ENCODE assay signal across 8 cellular contexts in the genomic region with DNA sequence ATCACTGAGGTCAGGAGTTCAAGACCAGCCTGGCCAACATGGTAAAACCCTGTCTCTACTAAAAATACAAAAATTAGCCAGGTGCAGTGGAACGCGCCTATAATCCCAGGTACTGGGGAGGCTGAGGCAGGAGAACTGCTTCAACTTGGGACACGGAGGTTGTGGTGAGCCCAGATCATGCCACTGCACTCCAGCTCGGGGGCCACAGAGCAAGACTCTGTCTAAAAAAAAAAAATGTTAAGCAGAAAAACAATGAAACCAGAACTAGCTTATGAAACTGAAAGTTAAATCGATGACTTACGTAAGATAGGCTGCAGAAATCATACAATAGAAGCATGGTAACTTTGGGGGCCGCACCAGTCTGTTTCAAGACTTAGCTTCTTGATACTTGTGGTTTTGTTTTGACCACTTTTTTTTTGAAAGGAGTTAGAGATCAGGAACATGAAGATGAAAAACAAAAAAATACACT. TPM values are rescaled to one million over a fixed set of nuclear protein-coding genes. Genes with fewer than 3 reads are reported as not detected.
DNase-seq lines count a peak whose midpoint lies in the region; ATAC-seq and TF ChIP-seq lines count a peak whose summit lies in the region.

No MANE protein-coding gene starts in this region.

- H3K79me2 ChIP-seq in DOHH2 (ENCODE audit: control insufficient read depth, low read length) (no peaks in the 10 kb centered on the region), Karpas-422 (ENCODE audit: low read length) (no peaks in the 10 kb centered on the region)

- H3K4me1 ChIP-seq in DOHH2 (ENCODE audit: control insufficient read depth, low read length) (peaks cover 24% of the 10 kb centered on the region), Karpas-422 (ENCODE audit: low read length) (peaks cover 12% of the 10 kb centered on the region)

- H3K4me3 ChIP-seq in DOHH2 (ENCODE audit: low read length) (peak overlapping the region; percentile 43), Karpas-422 (ENCODE audit: low read length) (peak overlapping the region; percentile 20; the same call in 1 of the 2 replicates)

- H3K27me3 ChIP-seq in DOHH2 (ENCODE audit: control insufficient read depth, low read length), result no peaks in the 10 kb centered on the region
- H3K27me3 ChIP-seq in Karpas-422 (ENCODE audit: low read length), result no peaks in the 10 kb centered on the region

- H3K36me3 ChIP-seq in DOHH2 (ENCODE audit: control insufficient read depth, low read length), result no peaks in the 10 kb centered on the region
- no peaks in the 10 kb centered on the region for H3K36me3 ChIP-seq in Karpas-422 (ENCODE audit: insufficient read depth, low read length)

- peaks cover 7% of the 10 kb centered on the region; the same call in 1 of the 2 replicates for H3F3A ChIP-seq in DOHH2 (ENCODE audit: control insufficient read depth, insufficient read depth)

- H2AFZ ChIP-seq in Karpas-422 (ENCODE audit: low read length), result peak overlapping the region; percentile 92

- H3K27ac ChIP-seq in DOHH2 (ENCODE audit: low read depth, low read length), result peak overlapping the region; percentile 19; the same call in 1 of the 2 replicates
- no peak overlapping the region for H3K27ac ChIP-seq in Karpas-422 (ENCODE audit: low read length)

- no peak for TF ChIP-seq CTCF in DOHH2 (IDR thresholded peaks at IDR 0.05; ENCODE audit: low read depth, low read length, poor library complexity, severe bottlenecking)

- DNase-seq in Karpas-422, result peak; percentile 51
- peak; percentile 18 for DNase-seq in activated T-helper 1 cell treated with Interleukin-2 at 50 U/mL for 16 hours (ENCODE audit: low read depth)
- peak; percentile 58 for DNase-seq in pons (ENCODE audit: low spot score)
- DNase-seq in OCI-M2 (lab: John Stamatoyannopoulos, UW; ENCODE audit: unreplicated experiment), result no peak
- DNase-seq in AG20443 (ENCODE audit: low spot score), result no peak
- DNase-seq in DMS153 treated with DMSO at 0.1 percent for 48 hours (lab: John Stamatoyannopoulos, UW; ENCODE audit: unreplicated experiment), result no peak

- no peaks in the 10 kb centered on the region for H3K9me2 ChIP-seq in DOHH2 (replicated peaks; ENCODE audit: control insufficient read depth, low read length)
- peaks cover 2% of the 10 kb centered on the region for H3K9me2 ChIP-seq in Karpas-422 (replicated peaks; ENCODE audit: insufficient read depth, low read length)

- H4K20me1 ChIP-seq in DOHH2 (ENCODE audit: control insufficient read depth, insufficient read depth, low read depth, low read length) (no peaks in the 10 kb centered on the region), Karpas-422 (ENCODE audit: insufficient read depth, low read depth, low read length) (no peaks in the 10 kb centered on the region)

- ATAC-seq in GM21529 (IDR thresholded peaks at IDR 0.05; ENCODE audit: unreplicated experiment), result peak; percentile 93

- no peaks in the 10 kb centered on the region for H3K9me3 ChIP-seq in DOHH2 (ENCODE audit: control insufficient read depth, insufficient read depth, low read length)
- no peaks in the 10 kb centered on the region for H3K9me3 ChIP-seq in Karpas-422 (ENCODE audit: low read length)

- peak overlapping the region; percentile 50 for H3K4me2 ChIP-seq in DOHH2 (ENCODE audit: low read length)
- peak overlapping the region; percentile 54 for H3K4me2 ChIP-seq in Karpas-422 (ENCODE audit: low read depth, low read length, poor library complexity, severe bottlenecking)

- peak overlapping the region; percentile 32 for H3K9ac ChIP-seq in Karpas-422 (ENCODE audit: low read length)

RNA-seq across cellular contexts. Expression of gene GPR155, which starts 6.2 kb away (rescaled TPM):
- total RNA-seq in Karpas-422 (2014; rRNA removed; shearing (Covaris generic); ENCODE audit: low replicate concordance), result 0.69 and 1.0 TPM in 2 replicates

Comparison
In these comparisons a context has a peak if more than half of its experiments do, and no peak if none do; other contexts are left out.
1. DNase-seq: peak in Karpas-422 (single experiment), activated T-helper 1 cell treated with Interleukin-2 at 50 U/mL for 16 hours (single experiment) and pons (single experiment); none in OCI-M2 (single experiment), AG20443 (single experiment) and DMS153 treated with DMSO at 0.1 percent for 48 hours (single experiment).